17 cellular contexts compared by ENCODE assay signal in the genomic region with DNA sequence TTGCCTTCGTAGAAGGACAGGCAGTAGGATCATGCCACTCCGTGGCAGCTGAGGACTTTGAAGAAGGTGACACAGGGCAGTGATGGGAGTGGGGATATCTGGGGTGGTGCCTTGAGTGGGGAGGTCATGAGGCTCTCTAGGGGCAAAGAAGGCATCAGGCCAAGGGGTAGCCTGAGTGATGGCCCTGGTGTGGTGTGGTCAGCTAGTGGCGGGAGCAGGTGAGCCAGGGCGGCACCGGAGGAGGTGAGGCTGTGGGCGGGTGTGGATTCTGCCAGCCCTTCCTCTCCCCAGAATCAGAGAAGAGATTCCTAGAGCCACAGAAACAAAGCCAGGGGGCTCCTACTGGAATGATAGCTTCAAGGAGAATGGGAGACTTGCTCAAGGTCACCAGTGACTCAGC. TPM values are rescaled to one million over a fixed set of nuclear protein-coding genes. Genes with fewer than 3 reads are reported as not detected.
DNase-seq lines count a peak whose midpoint lies in the region; ATAC-seq, FAIRE-seq and TF ChIP-seq lines count a peak whose summit lies in the region.
"Had no signal": no experiment of that assay in that cellular context is flagged by ENCODE, and none has a peak within 500 bp of the region (broad histone marks: within the 10 kb centered on the region; RNA-seq: fewer than 3 reads in every experiment).

No MANE protein-coding gene starts in this region.

- peaks cover 0 to 55% (median 0%) of the 10 kb centered on the region in 7 donors for H3K27me3 ChIP-seq in spleen (replicated peaks in 1 of 7)
- H3K27me3 ChIP-seq: BLaER1 treated with 17β-estradiol and CSF1 and Interleukin-3, amounts not matched to agents 10 nM and 100 nM had no signal

- H3K4me1 ChIP-seq in kidney (ENCODE audit: control insufficient read depth in 1 of 2, insufficient read depth in 1 of 2, low read depth in 1 of 2, low read length in 2 of 2) (no peaks in the 10 kb centered on the region), spleen (peaks cover 0 to 5% (median 0%) of the 10 kb centered on the region in 6 donors)

- no peaks in the 10 kb centered on the region for H3K9me3 Mint-ChIP-seq in activated CD4-positive, alpha-beta T cell treated with anti-CD3 and anti-CD28 coated beads for 36 hours (ENCODE audit: low read depth)
- H3K9me3 Mint-ChIP-seq: CD4-positive, CD25-positive, alpha-beta regulatory T cell had no signal

- TF ChIP-seq POLR2A in spleen (IDR thresholded peaks at IDR 0.05), result no peak

- no peak for DNase-seq in activated CD4-positive, alpha-beta T cell treated with anti-CD3 and anti-CD28 coated beads for 36 hours
- no peak for DNase-seq in activated CD4-positive, alpha-beta T cell treated with anti-CD3 and anti-CD28 coated beads for 48 hours
- DNase-seq in T-helper 17 cell (no peak), kidney (peak; percentile 52), spleen (peak; percentile 59), AG08395 (ENCODE audit: low spot score) (no peak), AML-193 (lab: John Stamatoyannopoulos, UW) (no peak)
- DNase-seq: Calu3; CD4-positive, CD25-positive, alpha-beta regulatory T cell; DMS 273 treated with DMSO at 0.1 percent for 48 hours; GM23248; H7 had no signal

- H3K4me1 Mint-ChIP-seq in activated CD4-positive, alpha-beta T cell treated with anti-CD3 and anti-CD28 coated beads for 36 hours, result peaks cover 26% of the 10 kb centered on the region
- peaks cover 39% of the 10 kb centered on the region for H3K4me1 Mint-ChIP-seq in T-helper 17 cell

- CTCF ChIA-PET in activated CD4-positive, alpha-beta T cell treated with anti-CD3 and anti-CD28 coated beads for 36 hours (lab: Charles Lee), result interaction anchor here (0.9 to 1.9 kb wide), 4 partner anchors 19 to 35 kb away, joined by 3 to 6 read pairs (median 3); no protein-coding TSS in a partner anchor

- peak overlapping the region; percentile 4 for H3K27ac Mint-ChIP-seq in activated CD4-positive, alpha-beta T cell treated with anti-CD3 and anti-CD28 coated beads for 36 hours
- peak overlapping the region; percentile 63 for H3K27ac Mint-ChIP-seq in T-helper 17 cell

- ATAC-seq in activated CD4-positive, alpha-beta T cell treated with anti-CD3 and anti-CD28 coated beads for 36 hours, result no peak
- ATAC-seq in T-helper 17 cell (no peak), HG02798 (IDR thresholded peaks at IDR 0.05; ENCODE audit: poor library complexity, unreplicated experiment) (no peak)

- 78 to 90% (median 83%) methylated on average over 6 of the region's 6 CpGs for WGBS in spleen, 5 donors

- no peak overlapping the region for H3K4me3 Mint-ChIP-seq in activated CD4-positive, alpha-beta T cell treated with anti-CD3 and anti-CD28 coated beads for 36 hours
- no peak overlapping the region for H3K4me3 Mint-ChIP-seq in T-helper 17 cell
- H3K4me3 Mint-ChIP-seq: CD4-positive, CD25-positive, alpha-beta regulatory T cell had no signal

- H3K27me3 Mint-ChIP-seq in activated CD4-positive, alpha-beta T cell treated with anti-CD3 and anti-CD28 coated beads for 36 hours, result no peaks in the 10 kb centered on the region
- H3K27me3 Mint-ChIP-seq in T-helper 17 cell, result no peaks in the 10 kb centered on the region
- H3K27me3 Mint-ChIP-seq: CD4-positive, CD25-positive, alpha-beta regulatory T cell had no signal

- H3K36me3 Mint-ChIP-seq in activated CD4-positive, alpha-beta T cell treated with anti-CD3 and anti-CD28 coated beads for 36 hours (ENCODE audit: low read depth), result no peaks in the 10 kb centered on the region
- peaks cover 3% of the 10 kb centered on the region for H3K36me3 Mint-ChIP-seq in T-helper 17 cell (ENCODE audit: low read depth)
- H3K36me3 Mint-ChIP-seq: CD4-positive, CD25-positive, alpha-beta regulatory T cell had no signal

- no peaks in the 10 kb centered on the region for H3K9me3 ChIP-seq in T-helper 17 cell (ENCODE audit: control insufficient read depth, low read length, poor library complexity, severe bottlenecking)
- no peaks in the 10 kb centered on the region for H3K9me3 ChIP-seq in kidney (ENCODE audit: control insufficient read depth in 1 of 2, low read length in 2 of 2)
- no peaks in the 10 kb centered on the region for H3K9me3 ChIP-seq in spleen
- H3K9me3 ChIP-seq: BLaER1 treated with 17β-estradiol and CSF1 and Interleukin-3, amounts not matched to agents 10 nM and 100 nM had no signal

- FAIRE-seq in kidney (lab: Jason Lieb, UNC), result no peak

- H3K4me3 ChIP-seq in kidney (ENCODE audit: low read length in 2 of 2), result no peak overlapping the region
- H3K4me3 ChIP-seq in spleen, result no peak overlapping the region
- H3K4me3 ChIP-seq: BLaER1 treated with 17β-estradiol and CSF1 and Interleukin-3, amounts not matched to agents 10 nM and 100 nM; GM23248 had no signal

- H3K27ac ChIP-seq in kidney (ENCODE audit: low read depth in 2 of 2, low read length in 2 of 2) (no peak overlapping the region), spleen (no peak overlapping the region)
- H3K27ac ChIP-seq: 22Rv1; BLaER1 treated with 17β-estradiol and CSF1 and Interleukin-3, amounts not matched to agents 10 nM and 100 nM; GM23248; HL-60 had no signal

- POLR2A ChIA-PET in activated CD4-positive, alpha-beta T cell treated with anti-CD3 and anti-CD28 coated beads for 36 hours (lab: Charles Lee), result no interaction called here

- H3K9ac ChIP-seq in kidney (ENCODE audit: low read length in 2 of 2), result no peak overlapping the region
- H3K9ac ChIP-seq: BLaER1 treated with 17β-estradiol and CSF1 and Interleukin-3, amounts not matched to agents 10 nM and 100 nM; GM23248 had no signal

- intact Hi-C loops in activated CD4-positive, alpha-beta T cell treated with anti-CD3 and anti-CD28 coated beads for 36 hours (cut with DNase I, micrococcal nuclease), result no loop called here
- intact Hi-C loops in kidney (cut with DNase I) (no loop called here), spleen (cut with DNase I; ENCODE audit: low total_unique reads) (no loop called here)

- no peak for TF ChIP-seq CTCF in kidney (IDR thresholded peaks at IDR 0.05; ENCODE audit: borderline replicate concordance, extremely low read depth, insufficient read depth)
- TF ChIP-seq CTCF in spleen (IDR thresholded peaks at IDR 0.05 in 8 of 11, conservative IDR thresholded peaks at IDR 0.05 in 3 of 11), result no peak

- H3K36me3 ChIP-seq in kidney (ENCODE audit: control insufficient read depth in 1 of 2, insufficient read depth in 2 of 2, low read length in 2 of 2), result no peaks in the 10 kb centered on the region
- H3K36me3 ChIP-seq in spleen, result no peaks in the 10 kb centered on the region
- H3K36me3 ChIP-seq: BLaER1 treated with 17β-estradiol and CSF1 and Interleukin-3, amounts not matched to agents 10 nM and 100 nM had no signal

RNA-seq across cellular contexts. Expression of a gene that starts 18.4 kb away (rescaled TPM):
- total RNA-seq in activated CD4-positive, alpha-beta T cell treated with anti-CD3 and anti-CD28 coated beads for 36 hours, result under 1 TPM; 0.11 to 0.39 TPM
- total RNA-seq in T-helper 17 cell (10 to 100 TPM; 10.1 to 14.5 TPM), kidney (3.3 TPM), spleen (1 to 10 TPM; 1.4 to 6.3 (median 2.4) TPM)
- polyA plus RNA-seq in kidney (ENCODE audit: insufficient read depth, low read depth, low replicate concordance) (0.13 TPM), spleen (1 to 10 TPM in 1 of 3 donors, under 1 TPM in 2; 0.52 to 1.1 (median 0.59) TPM)
- total RNA-seq: A673, GM23248 had no signal
- polyA plus RNA-seq: GM23248 had no signal

Comparison
In these comparisons a context has a peak if more than half of its experiments do, and no peak if none do; other contexts are left out.
1. DNase-seq: peak in kidney (single experiment) and spleen (single experiment); none in activated CD4-positive, alpha-beta T cell treated with anti-CD3 and anti-CD28 coated beads for 36 hours (single experiment), activated CD4-positive, alpha-beta T cell treated with anti-CD3 and anti-CD28 coated beads for 48 hours (single experiment), T-helper 17 cell (0 of 3), AG08395 (single experiment) and AML-193 (0 of 2).